ENCODE assay signal across 8 cellular contexts in genomic region chr19:19821366-19822147, GRCh38. TPM values are rescaled to one million over a fixed set of nuclear protein-coding genes. Genes with fewer than 3 reads are reported as not detected.
DNase-seq lines count a peak whose midpoint lies in the region; ATAC-seq, FAIRE-seq and TF ChIP-seq lines count a peak whose summit lies in the region.

ZNF506 (minus strand) TSS chr19:19821750; CDS start chr19:19821603, 147 bp downstream.

- H2BK15ac ChIP-seq in mesendoderm (replicated peaks; ENCODE audit: low read depth): no peak within 1 kb of the TSS

- TF ChIP-seq CTCF in BE2C (IDR thresholded peaks at IDR 0.05; ENCODE audit: low read depth, low read length): no peak

- peaks cover 14% of the 10 kb centered on the region for H3K79me2 ChIP-seq in mesendoderm (ENCODE audit: control insufficient read depth, insufficient read depth, low read length)

- H3K56ac ChIP-seq in mesendoderm (ENCODE audit: low read length): peak within 1 kb of the TSS; percentile 98

- H2BK120ac ChIP-seq in mesendoderm (ENCODE audit: low read depth, low read length): no peak within 1 kb of the TSS

- WGBS in mesendoderm (ENCODE audit: extremely low coverage, insufficient coverage, low lambda C conversion rate): no CpG with 5 or more reads among the region's 35 CpGs

- H3K4me2 ChIP-seq in mesendoderm (ENCODE audit: low read length): peak within 1 kb of the TSS; percentile 61

- no peaks in the 10 kb centered on the region for H3K27me3 ChIP-seq in BE2C
- no peaks in the 10 kb centered on the region for H3K27me3 ChIP-seq in endocrine pancreas (ENCODE audit: control insufficient read depth, insufficient read depth, low read length)
- no peaks in the 10 kb centered on the region for H3K27me3 ChIP-seq in mesendoderm (ENCODE audit: insufficient read depth, low read length, poor library complexity)

- no peaks in the 10 kb centered on the region; the same call in 1 of the 2 replicates for H3K9me3 ChIP-seq in BE2C
- H3K9me3 ChIP-seq in endocrine pancreas (ENCODE audit: control insufficient read depth, low read length): no peaks in the 10 kb centered on the region

- H4K8ac ChIP-seq in mesendoderm (ENCODE audit: low read depth, low read length): no peak within 1 kb of the TSS

- no peak within 1 kb of the TSS for H4K5ac ChIP-seq in mesendoderm (ENCODE audit: low read length)

- H3K4me1 ChIP-seq in BE2C (no peaks in the 10 kb centered on the region), endocrine pancreas (ENCODE audit: control insufficient read depth, insufficient read depth, low read length) (no peaks in the 10 kb centered on the region), mesendoderm (ENCODE audit: control insufficient read depth, low read depth, low read length) (no peaks in the 10 kb centered on the region)

- ATAC-seq in HG03457 (IDR thresholded peaks at IDR 0.05; ENCODE audit: unreplicated experiment): peak; percentile 53

- no peak within 1 kb of the TSS for H2BK5ac ChIP-seq in mesendoderm (ENCODE audit: low read length)

- DNase-seq in BE2C (peak; percentile 98), GM19239 (ENCODE audit: insufficient read length, low spot score) (peak; percentile 57), NCI-H82 (lab: John Stamatoyannopoulos, UW) (peak; percentile 99), mesendoderm (peak; percentile 99)
- DNase-seq in activated CD8-positive, alpha-beta memory T cell treated with anti-CD3 and anti-CD28 coated beads, Interleukin-2, amount 50 U/mL, for 24 hours (ENCODE audit: extremely low read depth): peak; percentile 96
- peak; percentile 88 for DNase-seq in stimulated activated CD8-positive, alpha-beta memory T cell treated with anti-CD3 and anti-CD28 coated beads, Interleukin-12 subunit alpha, Interleukin-12 subunit beta, amount 100 ng/mL, for 4 hours (ENCODE audit: low read depth)

- H3K27ac ChIP-seq in mesendoderm (ENCODE audit: low read depth, low read length): peak within 1 kb of the TSS; percentile 74

- H2AK5ac ChIP-seq in mesendoderm (ENCODE audit: low read length): no peak within 1 kb of the TSS

- H3K36me3 ChIP-seq in BE2C (peaks cover 17% of the 10 kb centered on the region), endocrine pancreas (ENCODE audit: control insufficient read depth, insufficient read depth, low read length) (peaks cover 7% of the 10 kb centered on the region), mesendoderm (ENCODE audit: control insufficient read depth, insufficient read depth, low read length) (no peaks in the 10 kb centered on the region)

- peaks cover 5% of the 10 kb centered on the region for H3K79me1 ChIP-seq in mesendoderm (ENCODE audit: low read length)

- H3K9ac ChIP-seq in endocrine pancreas (ENCODE audit: control insufficient read depth, insufficient read depth, low read length): peak within 1 kb of the TSS; percentile 93
- peak within 1 kb of the TSS; percentile 90 for H3K9ac ChIP-seq in mesendoderm (ENCODE audit: low read length)

- no peak within 1 kb of the TSS for H3K4ac ChIP-seq in mesendoderm (ENCODE audit: low read depth, low read length)

- peak; percentile 95 for FAIRE-seq in GM19239 (lab: Jason Lieb, UNC)

- H3K18ac ChIP-seq in mesendoderm (ENCODE audit: low read length): peak within 1 kb of the TSS; percentile 34

- H3K23ac ChIP-seq in mesendoderm (ENCODE audit: low read length): peak within 1 kb of the TSS; percentile 89

- H3K4me3 ChIP-seq in BE2C (ENCODE audit: low read depth, low read length) (peak within 1 kb of the TSS; percentile 96), endocrine pancreas (ENCODE audit: control insufficient read depth, insufficient read depth, low read length) (peak within 1 kb of the TSS; percentile 36), mesendoderm (ENCODE audit: low read length) (peak within 1 kb of the TSS; percentile 81)

RNA-seq across cellular contexts. Expression of gene ZNF506, which starts in this region (rescaled TPM):
- 7.8 TPM for polyA plus RNA-seq in BE2C (2012; ENCODE audit: insufficient read depth, insufficient read length, low read depth)
- 9.6 TPM for polyA plus RNA-seq in mesendoderm (2013, experiment 1 of 2)
- polyA plus RNA-seq in mesendoderm (2013, experiment 2 of 2): 9.0 TPM

Comparison
In these comparisons a context has a peak if more than half of its experiments do, and no peak if none do; other contexts are left out.
1. Peak in every context shown above with its lines: DNase-seq, ATAC-seq, H3K4me3 ChIP-seq and H3K27ac ChIP-seq.
2. H3K4me3 ChIP-seq: peak in every context shown above with its lines; median percentile 96 in BE2C; 81 in mesendoderm; 36 in endocrine pancreas.